Comparison of ENCODE assay signal across 23 cellular contexts in genomic region chr7:126657137-126657536, GRCh38.
"Had no signal": no experiment of that assay in that cellular context is flagged by ENCODE, and none has a peak within 500 bp of the region (broad histone marks: within the 10 kb centered on the region; RNA-seq: fewer than 3 reads in every experiment).

No MANE protein-coding gene starts in this region.

- H3K4me2 ChIP-seq: PC-9 had no signal

- H3K4me3 ChIP-seq: ascending aorta, body of pancreas, coronary artery, PC-9 had no signal

- H3K36me3 ChIP-seq: ascending aorta had no signal

- H3K27ac ChIP-seq: ascending aorta, body of pancreas, coronary artery, PC-9 had no signal

- H3K4me1 Mint-ChIP-seq: activated CD4-positive, alpha-beta T cell treated with anti-CD3 and anti-CD28 coated beads, Interleukin-2, amount 10 ng/mL, durations not matched to agents 7 days and 5 days; activated naive CD8-positive, alpha-beta T cell treated with anti-CD3 and anti-CD28 coated beads, Interleukin-2, amount 50 U/mL, for 24 hours; T-helper 17 cell had no signal

- ATAC-seq: activated naive CD4-positive, alpha-beta T cell treated with anti-CD3 and anti-CD28 coated beads, Interleukin-2, amount 50 U/mL, for 72 hours; activated naive CD8-positive, alpha-beta T cell treated with anti-CD3 and anti-CD28 coated beads, Interleukin-2, amount 50 U/mL, for 24 hours; activated T-cell treated with anti-CD3 and anti-CD28 coated beads, Interleukin-2, amount 50 U/mL, for 4 hours; body of pancreas; T-helper 17 cell had no signal

- H3K4me1 ChIP-seq: ascending aorta, body of pancreas had no signal

- H3K27ac Mint-ChIP-seq: activated CD4-positive, alpha-beta memory T cell treated with anti-CD3 and anti-CD28 coated beads for 36 hours; activated CD4-positive, alpha-beta T cell treated with anti-CD3 and anti-CD28 coated beads, Interleukin-2, amount 10 ng/mL, durations not matched to agents 7 days and 5 days; activated naive CD8-positive, alpha-beta T cell treated with anti-CD3 and anti-CD28 coated beads, Interleukin-2, amount 50 U/mL, for 24 hours; T-helper 17 cell; WTC11 had no signal

- DNase-seq: activated CD4-positive, alpha-beta memory T cell treated with anti-CD3 and anti-CD28 coated beads for 36 hours; activated CD4-positive, alpha-beta T cell treated with anti-CD3 and anti-CD28 coated beads, Interleukin-2, amount 10 ng/mL, durations not matched to agents 7 days and 5 days; activated CD8-positive, alpha-beta memory T cell treated with anti-CD3 and anti-CD28 coated beads for 24 hours; activated effector memory CD4-positive, alpha-beta T cell treated with anti-CD3 and anti-CD28 coated beads, Interleukin-2, amount 50 U/mL, for 16 hours; activated naive CD4-positive, alpha-beta T cell treated with Interleukin-2 at 50 U/mL for 16 hours; activated naive CD8-positive, alpha-beta T cell treated with anti-CD3 and anti-CD28 coated beads, Interleukin-2, amount 50 U/mL, for 24 hours; activated T-cell treated with anti-CD3 and anti-CD28 coated beads, Interleukin-2, amount 50 U/mL, for 4 hours; amniotic stem cell; body of pancreas; central memory CD4-positive, alpha-beta T cell; MM.1S; NCI-H1105; NCI-H1694 treated with DMSO at 0.1 percent for 48 hours; NCI-H2029 treated with DMSO at 0.1 percent for 48 hours; PC-9; SHP77 treated with DMSO at 0.1 percent for 48 hours; T-helper 17 cell; T-helper 9 cell had no signal

- H3K36me3 Mint-ChIP-seq: activated CD4-positive, alpha-beta memory T cell treated with anti-CD3 and anti-CD28 coated beads for 36 hours; activated naive CD4-positive, alpha-beta T cell treated with anti-CD3 and anti-CD28 coated beads, Interleukin-2, amount 50 U/mL, for 72 hours; WTC11 had no signal

- H3K9me3 Mint-ChIP-seq: activated CD4-positive, alpha-beta memory T cell treated with anti-CD3 and anti-CD28 coated beads for 36 hours; activated CD4-positive, alpha-beta T cell treated with anti-CD3 and anti-CD28 coated beads, Interleukin-2, amount 10 ng/mL, durations not matched to agents 7 days and 5 days; activated naive CD8-positive, alpha-beta T cell treated with anti-CD3 and anti-CD28 coated beads, Interleukin-2, amount 50 U/mL, for 24 hours had no signal

- H3K27me3 ChIP-seq: ascending aorta, body of pancreas had no signal

- H3K27me3 Mint-ChIP-seq: activated CD4-positive, alpha-beta T cell treated with anti-CD3 and anti-CD28 coated beads, Interleukin-2, amount 10 ng/mL, durations not matched to agents 7 days and 5 days; activated naive CD8-positive, alpha-beta T cell treated with anti-CD3 and anti-CD28 coated beads, Interleukin-2, amount 50 U/mL, for 24 hours; T-helper 17 cell had no signal

- H3K4me3 Mint-ChIP-seq: activated CD4-positive, alpha-beta memory T cell treated with anti-CD3 and anti-CD28 coated beads for 36 hours; activated CD4-positive, alpha-beta T cell treated with anti-CD3 and anti-CD28 coated beads, Interleukin-2, amount 10 ng/mL, durations not matched to agents 7 days and 5 days; activated naive CD8-positive, alpha-beta T cell treated with anti-CD3 and anti-CD28 coated beads, Interleukin-2, amount 50 U/mL, for 24 hours; activated T-cell treated with anti-CD3 and anti-CD28 coated beads, Interleukin-2, amount 50 U/mL, for 4 hours; T-helper 17 cell; WTC11 had no signal

- FAIRE-seq: bronchial epithelial cell had no signal

- H2AFZ ChIP-seq: PC-9 had no signal
